19 cellular contexts compared by ENCODE assay signal in the genomic region with DNA sequence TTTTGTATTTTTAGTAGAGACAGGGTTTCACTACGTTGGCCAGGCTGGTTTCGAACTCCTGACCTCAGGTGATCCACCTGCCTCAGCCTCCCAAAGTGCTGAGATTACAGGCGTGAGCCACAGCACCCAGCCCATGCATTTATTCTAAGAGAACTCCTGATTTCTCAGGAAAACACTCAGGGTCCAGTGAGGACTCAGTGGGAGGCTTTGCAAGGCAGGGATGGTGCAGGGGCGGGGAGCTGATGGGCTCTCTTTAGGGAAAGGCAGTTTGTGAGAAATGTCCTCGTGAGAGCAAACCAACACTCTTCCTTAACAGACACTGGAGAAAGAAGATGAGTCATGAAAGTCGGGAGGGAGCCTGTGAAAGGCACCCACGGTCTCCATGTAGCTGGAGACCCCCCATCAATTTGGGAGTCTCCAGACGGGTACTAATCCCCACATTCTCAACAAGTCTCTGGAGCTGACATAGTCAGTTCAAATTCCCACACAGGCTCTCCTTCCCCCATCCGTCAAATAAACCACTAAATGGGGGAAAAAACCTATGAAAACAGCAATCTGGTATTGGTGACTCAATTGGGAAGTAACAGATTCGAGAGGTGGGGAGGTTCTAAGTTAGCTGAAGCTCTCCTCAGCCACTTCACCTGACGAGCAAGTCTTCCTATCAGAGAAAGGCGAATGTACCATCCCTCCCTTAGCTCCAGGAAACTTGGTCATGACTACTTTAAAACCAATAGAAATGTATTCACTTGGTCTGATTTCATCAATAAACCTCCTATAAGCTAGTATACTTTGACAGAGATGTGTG. TPM values are rescaled to one million over a fixed set of nuclear protein-coding genes. Genes with fewer than 3 reads are reported as not detected.
DNase-seq lines count a peak whose midpoint lies in the region; ATAC-seq and TF ChIP-seq lines count a peak whose summit lies in the region.
"Had no signal": no experiment of that assay in that cellular context is flagged by ENCODE, and none has a peak within 500 bp of the region (broad histone marks: within the 10 kb centered on the region; RNA-seq: fewer than 3 reads in every experiment).

No MANE protein-coding gene starts in this region.

- H3K4ac ChIP-seq in mesenchymal stem cell (ENCODE audit: low read depth in 1 of 2, low read length in 2 of 2): no peak overlapping the region

- H2BK5ac ChIP-seq in mesenchymal stem cell (ENCODE audit: low read depth, low read length, poor library complexity, severe bottlenecking): no peak overlapping the region

- H3K4me3 ChIP-seq in OCI-LY3 (ENCODE audit: low read length) (peak overlapping the region; percentile 34), mesenchymal stem cell (ENCODE audit: insufficient read depth in 1 of 2, low read depth in 1 of 2, low read length in 2 of 2) (no peak overlapping the region)
- H3K4me3 ChIP-seq: BLaER1 had no signal

- ATAC-seq in GM21390 (IDR thresholded peaks at IDR 0.05; ENCODE audit: unreplicated experiment): no peak
- no peak for ATAC-seq in HG03045 (IDR thresholded peaks at IDR 0.05; ENCODE audit: unreplicated experiment)
- no peak for ATAC-seq in HG03354 (IDR thresholded peaks at IDR 0.05; ENCODE audit: poor library complexity, severe bottlenecking, unreplicated experiment)

- no peak overlapping the region for H3K27ac ChIP-seq in OCI-LY3 (ENCODE audit: low read length)
- H3K27ac ChIP-seq in mesenchymal stem cell (ENCODE audit: low read length, poor library complexity, severe bottlenecking): no peak overlapping the region
- H3K27ac ChIP-seq: BLaER1 had no signal

- peak overlapping the region; percentile 89 for H3K4me2 ChIP-seq in OCI-LY3 (ENCODE audit: low read length)
- no peak overlapping the region for H3K4me2 ChIP-seq in mesenchymal stem cell (ENCODE audit: low read length, poor library complexity, severe bottlenecking)

- no peak overlapping the region for H2AK5ac ChIP-seq in mesenchymal stem cell (ENCODE audit: low read length, severe bottlenecking)

- WGBS in mesenchymal stem cell: 83% methylated on average over 8 of the region's 12 CpGs

- H3K9me3 ChIP-seq in OCI-LY3 (ENCODE audit: insufficient read depth, low read length): no peaks in the 10 kb centered on the region
- H3K9me3 ChIP-seq in mesenchymal stem cell (ENCODE audit: control insufficient read depth, low read length): no peaks in the 10 kb centered on the region
- H3K9me3 ChIP-seq: BLaER1 had no signal

- no peak overlapping the region for H2BK120ac ChIP-seq in mesenchymal stem cell (ENCODE audit: low read depth, low read length)

- no peak overlapping the region for H4K91ac ChIP-seq in mesenchymal stem cell (ENCODE audit: low read length)

- H3K23ac ChIP-seq in mesenchymal stem cell (ENCODE audit: low read length in 2 of 2): no peak overlapping the region

- no peak overlapping the region for H3K18ac ChIP-seq in mesenchymal stem cell (ENCODE audit: low read depth in 1 of 2, low read length in 2 of 2)

- no peaks in the 10 kb centered on the region for H3K79me2 ChIP-seq in OCI-LY3 (ENCODE audit: low read length)

- H4K20me1 ChIP-seq in OCI-LY3 (ENCODE audit: insufficient read depth, low read length): no peaks in the 10 kb centered on the region
- H4K20me1 ChIP-seq: BLaER1 had no signal

- peak; percentile 18 for DNase-seq in A172 (ENCODE audit: low spot score)
- DNase-seq in amniotic epithelial cell (ENCODE audit: low read depth): peak; percentile 63
- peak; percentile 30 for DNase-seq in mesenchymal stem cell
- DNase-seq in GM03348 (ENCODE audit: low spot score): no peak
- DNase-seq: Calu3; CD4-positive, alpha-beta memory T cell; GF-D8; H7; MM.1S; NCI-H1092 treated with DMSO at 0.1 percent for 48 hours; NCI-H146; NCI-H2081; NCI-H446 treated with DMSO at 0.1 percent for 48 hours; NK-92 treated with Interleukin-12 subunit alpha and Interleukin-12 subunit beta, amount 100 ng/mL, for 24 hours had no signal

- H3K27me3 ChIP-seq in OCI-LY3 (ENCODE audit: low read depth, low read length) (peaks cover 4% of the 10 kb centered on the region; the same call in 1 of the 2 replicates), mesenchymal stem cell (ENCODE audit: control insufficient read depth in 1 of 2, insufficient read depth in 1 of 2, low read length in 2 of 2) (peaks cover 0 to 4% of the 10 kb centered on the region in 2 experiments)
- H3K27me3 ChIP-seq: BLaER1 had no signal

- no peaks in the 10 kb centered on the region for H3K79me1 ChIP-seq in mesenchymal stem cell (replicated peaks; ENCODE audit: low read length, poor library complexity, severe bottlenecking)

- no peak overlapping the region for H4K8ac ChIP-seq in mesenchymal stem cell (ENCODE audit: low read length)

- H2BK15ac ChIP-seq in mesenchymal stem cell (ENCODE audit: low read depth, poor library complexity, severe bottlenecking): no peak overlapping the region

- no peak overlapping the region for H3K14ac ChIP-seq in mesenchymal stem cell (ENCODE audit: low read length in 2 of 2)

- peaks cover 73% of the 10 kb centered on the region for H3K4me1 ChIP-seq in OCI-LY3 (ENCODE audit: low read length)
- H3K4me1 ChIP-seq in mesenchymal stem cell (ENCODE audit: control insufficient read depth, insufficient read depth, low read depth, low read length): peaks cover 7% of the 10 kb centered on the region

- H2BK12ac ChIP-seq in mesenchymal stem cell (ENCODE audit: low read length in 2 of 2): no peak overlapping the region

- TF ChIP-seq CTCF in OCI-LY3 (IDR thresholded peaks at IDR 0.05; ENCODE audit: low read depth, low read length): no peak

- H3K9ac ChIP-seq in OCI-LY3 (ENCODE audit: low read length): no peak overlapping the region
- no peak overlapping the region for H3K9ac ChIP-seq in mesenchymal stem cell (ENCODE audit: low read length)
- H3K9ac ChIP-seq: BLaER1 had no signal

- no peak overlapping the region for H2AFZ ChIP-seq in OCI-LY3 (ENCODE audit: low read depth, low read length)
- no peak overlapping the region for H2AFZ ChIP-seq in mesenchymal stem cell (ENCODE audit: low read depth, low read length)

- H3K36me3 ChIP-seq in OCI-LY3 (replicated peaks; ENCODE audit: low read depth, low read length) (no peaks in the 10 kb centered on the region), mesenchymal stem cell (ENCODE audit: control insufficient read depth in 1 of 2, insufficient read depth in 2 of 2, low read depth in 1 of 2, low read length in 2 of 2) (peaks cover 0 to 81% of the 10 kb centered on the region in 2 experiments)
- H3K36me3 ChIP-seq: BLaER1 had no signal

RNA-seq across cellular contexts. Expression of a gene that starts 10.9 kb away (rescaled TPM):
- total RNA-seq in A172 (2014; rRNA removed; shearing (Covaris generic)): 0.62 and 0.69 TPM in 2 replicates
- polyA plus RNA-seq in mesenchymal stem cell (2013, experiment 1 of 2): not detected
- polyA plus RNA-seq in mesenchymal stem cell (2013, experiment 2 of 2): not detected
- total RNA-seq: CD4-positive, alpha-beta memory T cell had no signal
